Comparison of ENCODE assay signal across 1 cellular context in the genomic region with DNA sequence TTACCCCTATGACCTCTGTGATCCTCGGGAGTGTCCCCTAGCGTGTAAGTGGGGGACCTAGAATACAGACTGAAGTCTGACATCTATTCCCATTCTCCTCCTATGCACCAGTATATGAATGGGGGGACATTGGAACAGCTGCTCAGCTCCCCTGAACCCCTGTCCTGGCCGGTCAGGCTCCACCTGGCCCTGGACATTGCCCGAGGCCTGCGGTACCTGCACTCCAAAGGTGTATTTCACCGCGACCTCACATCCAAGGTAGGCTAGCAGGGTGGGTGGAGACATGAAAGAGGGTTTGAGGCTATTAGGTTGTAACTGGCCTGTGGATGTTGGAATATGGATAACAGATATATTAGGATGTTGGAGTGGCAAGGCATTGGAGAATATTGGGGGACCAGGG.
TF ChIP-seq lines count a peak whose summit lies in the region.

No MANE protein-coding gene starts in this region.

TF ChIP-seq in K562, 482 proteins besides CTCF, POLR2A, EP300 and RAD21:
- no peak for TF ChIP-seq LEF1 (IDR thresholded peaks at IDR 0.05)
- TF ChIP-seq MIER1 (IDR thresholded peaks at IDR 0.05; ENCODE audit: low read depth): no peak
- TF ChIP-seq CAMTA2 (CRISPR knock-in tag; conservative IDR thresholded peaks at IDR 0.05): no peak
- TF ChIP-seq ZNF551 (CRISPR knock-in tag; IDR thresholded peaks at IDR 0.05): no peak
- no peak for TF ChIP-seq HOXB6 (CRISPR knock-in tag; IDR thresholded peaks at IDR 0.05; ENCODE audit: borderline replicate concordance)
- TF ChIP-seq NR2C1 (IDR thresholded peaks at IDR 0.05): no peak
- no peak for TF ChIP-seq NR2C1 (tag; IDR thresholded peaks at IDR 0.05)
- TF ChIP-seq ETS2 (tag; IDR thresholded peaks at IDR 0.05; ENCODE audit: borderline replicate concordance, poor library complexity, severe bottlenecking): no peak
- TF ChIP-seq POLR3A (IDR thresholded peaks at IDR 0.05; ENCODE audit: borderline replicate concordance, extremely low read depth, insufficient read depth, insufficient read length): no peak
- TF ChIP-seq, protein P1, sequence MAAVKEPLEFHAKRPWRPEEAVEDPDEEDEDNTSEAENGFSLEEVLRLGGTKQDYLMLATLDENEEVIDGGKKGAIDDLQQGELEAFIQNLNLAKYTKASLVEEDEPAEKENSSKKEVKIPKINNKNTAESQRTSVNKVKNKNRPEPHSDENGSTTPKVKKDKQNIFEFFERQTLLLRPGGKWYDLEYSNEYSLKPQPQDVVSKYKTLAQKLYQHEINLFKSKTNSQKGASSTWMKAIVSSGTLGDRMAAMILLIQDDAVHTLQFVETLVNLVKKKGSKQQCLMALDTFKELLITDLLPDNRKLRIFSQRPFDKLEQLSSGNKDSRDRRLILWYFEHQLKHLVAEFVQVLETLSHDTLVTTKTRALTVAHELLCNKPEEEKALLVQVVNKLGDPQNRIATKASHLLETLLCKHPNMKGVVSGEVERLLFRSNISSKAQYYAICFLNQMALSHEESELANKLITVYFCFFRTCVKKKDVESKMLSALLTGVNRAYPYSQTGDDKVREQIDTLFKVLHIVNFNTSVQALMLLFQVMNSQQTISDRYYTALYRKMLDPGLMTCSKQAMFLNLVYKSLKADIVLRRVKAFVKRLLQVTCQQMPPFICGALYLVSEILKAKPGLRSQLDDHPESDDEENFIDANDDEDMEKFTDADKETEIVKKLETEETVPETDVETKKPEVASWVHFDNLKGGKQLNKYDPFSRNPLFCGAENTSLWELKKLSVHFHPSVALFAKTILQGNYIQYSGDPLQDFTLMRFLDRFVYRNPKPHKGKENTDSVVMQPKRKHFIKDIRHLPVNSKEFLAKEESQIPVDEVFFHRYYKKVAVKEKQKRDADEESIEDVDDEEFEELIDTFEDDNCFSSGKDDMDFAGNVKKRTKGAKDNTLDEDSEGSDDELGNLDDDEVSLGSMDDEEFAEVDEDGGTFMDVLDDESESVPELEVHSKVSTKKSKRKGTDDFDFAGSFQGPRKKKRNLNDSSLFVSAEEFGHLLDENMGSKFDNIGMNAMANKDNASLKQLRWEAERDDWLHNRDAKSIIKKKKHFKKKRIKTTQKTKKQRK (IDR thresholded peaks at IDR 0.05; ENCODE audit: borderline replicate concordance, low read depth, low read length): no peak
- TF ChIP-seq, protein P2, sequence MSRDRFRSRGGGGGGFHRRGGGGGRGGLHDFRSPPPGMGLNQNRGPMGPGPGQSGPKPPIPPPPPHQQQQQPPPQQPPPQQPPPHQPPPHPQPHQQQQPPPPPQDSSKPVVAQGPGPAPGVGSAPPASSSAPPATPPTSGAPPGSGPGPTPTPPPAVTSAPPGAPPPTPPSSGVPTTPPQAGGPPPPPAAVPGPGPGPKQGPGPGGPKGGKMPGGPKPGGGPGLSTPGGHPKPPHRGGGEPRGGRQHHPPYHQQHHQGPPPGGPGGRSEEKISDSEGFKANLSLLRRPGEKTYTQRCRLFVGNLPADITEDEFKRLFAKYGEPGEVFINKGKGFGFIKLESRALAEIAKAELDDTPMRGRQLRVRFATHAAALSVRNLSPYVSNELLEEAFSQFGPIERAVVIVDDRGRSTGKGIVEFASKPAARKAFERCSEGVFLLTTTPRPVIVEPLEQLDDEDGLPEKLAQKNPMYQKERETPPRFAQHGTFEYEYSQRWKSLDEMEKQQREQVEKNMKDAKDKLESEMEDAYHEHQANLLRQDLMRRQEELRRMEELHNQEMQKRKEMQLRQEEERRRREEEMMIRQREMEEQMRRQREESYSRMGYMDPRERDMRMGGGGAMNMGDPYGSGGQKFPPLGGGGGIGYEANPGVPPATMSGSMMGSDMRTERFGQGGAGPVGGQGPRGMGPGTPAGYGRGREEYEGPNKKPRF (IDR thresholded peaks at IDR 0.05; ENCODE audit: low read depth, low read length): no peak
- TF ChIP-seq, protein P3, sequence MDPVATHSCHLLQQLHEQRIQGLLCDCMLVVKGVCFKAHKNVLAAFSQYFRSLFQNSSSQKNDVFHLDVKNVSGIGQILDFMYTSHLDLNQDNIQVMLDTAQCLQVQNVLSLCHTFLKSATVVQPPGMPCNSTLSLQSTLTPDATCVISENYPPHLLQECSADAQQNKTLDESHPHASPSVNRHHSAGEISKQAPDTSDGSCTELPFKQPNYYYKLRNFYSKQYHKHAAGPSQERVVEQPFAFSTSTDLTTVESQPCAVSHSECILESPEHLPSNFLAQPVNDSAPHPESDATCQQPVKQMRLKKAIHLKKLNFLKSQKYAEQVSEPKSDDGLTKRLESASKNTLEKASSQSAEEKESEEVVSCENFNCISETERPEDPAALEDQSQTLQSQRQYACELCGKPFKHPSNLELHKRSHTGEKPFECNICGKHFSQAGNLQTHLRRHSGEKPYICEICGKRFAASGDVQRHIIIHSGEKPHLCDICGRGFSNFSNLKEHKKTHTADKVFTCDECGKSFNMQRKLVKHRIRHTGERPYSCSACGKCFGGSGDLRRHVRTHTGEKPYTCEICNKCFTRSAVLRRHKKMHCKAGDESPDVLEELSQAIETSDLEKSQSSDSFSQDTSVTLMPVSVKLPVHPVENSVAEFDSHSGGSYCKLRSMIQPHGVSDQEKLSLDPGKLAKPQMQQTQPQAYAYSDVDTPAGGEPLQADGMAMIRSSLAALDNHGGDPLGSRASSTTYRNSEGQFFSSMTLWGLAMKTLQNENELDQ (CRISPR knock-in tag; IDR thresholded peaks at IDR 0.05; ENCODE audit: borderline replicate concordance): no peak
- TF ChIP-seq, protein P4, sequence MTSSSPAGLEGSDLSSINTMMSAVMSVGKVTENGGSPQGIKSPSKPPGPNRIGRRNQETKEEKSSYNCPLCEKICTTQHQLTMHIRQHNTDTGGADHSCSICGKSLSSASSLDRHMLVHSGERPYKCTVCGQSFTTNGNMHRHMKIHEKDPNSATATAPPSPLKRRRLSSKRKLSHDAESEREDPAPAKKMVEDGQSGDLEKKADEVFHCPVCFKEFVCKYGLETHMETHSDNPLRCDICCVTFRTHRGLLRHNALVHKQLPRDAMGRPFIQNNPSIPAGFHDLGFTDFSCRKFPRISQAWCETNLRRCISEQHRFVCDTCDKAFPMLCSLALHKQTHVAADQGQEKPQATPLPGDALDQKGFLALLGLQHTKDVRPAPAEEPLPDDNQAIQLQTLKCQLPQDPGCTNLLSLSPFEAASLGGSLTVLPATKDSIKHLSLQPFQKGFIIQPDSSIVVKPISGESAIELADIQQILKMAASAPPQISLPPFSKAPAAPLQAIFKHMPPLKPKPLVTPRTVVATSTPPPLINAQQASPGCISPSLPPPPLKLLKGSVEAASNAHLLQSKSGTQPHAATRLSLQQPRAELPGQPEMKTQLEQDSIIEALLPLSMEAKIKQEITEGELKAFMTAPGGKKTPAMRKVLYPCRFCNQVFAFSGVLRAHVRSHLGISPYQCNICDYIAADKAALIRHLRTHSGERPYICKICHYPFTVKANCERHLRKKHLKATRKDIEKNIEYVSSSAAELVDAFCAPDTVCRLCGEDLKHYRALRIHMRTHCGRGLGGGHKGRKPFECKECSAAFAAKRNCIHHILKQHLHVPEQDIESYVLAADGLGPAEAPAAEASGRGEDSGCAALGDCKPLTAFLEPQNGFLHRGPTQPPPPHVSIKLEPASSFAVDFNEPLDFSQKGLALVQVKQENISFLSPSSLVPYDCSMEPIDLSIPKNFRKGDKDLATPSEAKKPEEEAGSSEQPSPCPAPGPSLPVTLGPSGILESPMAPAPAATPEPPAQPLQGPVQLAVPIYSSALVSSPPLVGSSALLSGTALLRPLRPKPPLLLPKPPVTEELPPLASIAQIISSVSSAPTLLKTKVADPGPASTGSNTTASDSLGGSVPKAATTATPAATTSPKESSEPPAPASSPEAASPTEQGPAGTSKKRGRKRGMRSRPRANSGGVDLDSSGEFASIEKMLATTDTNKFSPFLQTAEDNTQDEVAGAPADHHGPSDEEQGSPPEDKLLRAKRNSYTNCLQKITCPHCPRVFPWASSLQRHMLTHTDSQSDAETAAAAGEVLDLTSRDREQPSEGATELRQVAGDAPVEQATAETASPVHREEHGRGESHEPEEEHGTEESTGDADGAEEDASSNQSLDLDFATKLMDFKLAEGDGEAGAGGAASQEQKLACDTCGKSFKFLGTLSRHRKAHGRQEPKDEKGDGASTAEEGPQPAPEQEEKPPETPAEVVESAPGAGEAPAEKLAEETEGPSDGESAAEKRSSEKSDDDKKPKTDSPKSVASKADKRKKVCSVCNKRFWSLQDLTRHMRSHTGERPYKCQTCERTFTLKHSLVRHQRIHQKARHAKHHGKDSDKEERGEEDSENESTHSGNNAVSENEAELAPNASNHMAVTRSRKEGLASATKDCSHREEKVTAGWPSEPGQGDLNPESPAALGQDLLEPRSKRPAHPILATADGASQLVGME (CRISPR knock-in tag; IDR thresholded peaks at IDR 0.05): no peak
- no peak for TF ChIP-seq EHMT2 (IDR thresholded peaks at IDR 0.05)
- TF ChIP-seq POLR2G (IDR thresholded peaks at IDR 0.05; ENCODE audit: low read depth, low read length): no peak
- no peak for TF ChIP-seq TSC22D4 (tag; IDR thresholded peaks at IDR 0.05)
- TF ChIP-seq ZNF184 (CRISPR knock-in tag; IDR thresholded peaks at IDR 0.05): no peak
